8 cellular contexts compared by ENCODE assay signal in genomic region chr15:59688383-59688887, GRCh38. TPM values are rescaled to one million over a fixed set of nuclear protein-coding genes. Genes with fewer than 3 reads are reported as not detected.
A peak's percentile ranks its signal among the peaks of the same experiment; 100 is the strongest.
DNase-seq lines count a peak whose midpoint lies in the region; ATAC-seq and TF ChIP-seq lines count a peak whose summit lies in the region.

No MANE protein-coding gene starts in this region.

- peaks cover 35 to 55% (median 47%) of the 10 kb centered on the region in 4 donors for H3K4me1 ChIP-seq in esophagus muscularis mucosa

- WGBS in esophagus muscularis mucosa: 2% methylated on average over 13 of the region's 19 CpGs

- TF ChIP-seq CTCF in AG09309 (IDR thresholded peaks at IDR 0.05; ENCODE audit: control insufficient read depth, insufficient read depth, low read depth, low read length, missing control alignments) (no peak), GM13976 (IDR thresholded peaks at IDR 0.05; ENCODE audit: borderline replicate concordance, control extremely low read depth, extremely low read depth, insufficient read depth, missing control alignments) (no peak), WI38 (IDR thresholded peaks at IDR 0.05; ENCODE audit: low read depth, low read length) (no peak), esophagus muscularis mucosa (IDR thresholded peaks at IDR 0.05) (no peak), neural cell (IDR thresholded peaks at IDR 0.05; ENCODE audit: poor library complexity, severe bottlenecking) (no peak)

- H3K36me3 ChIP-seq in KOPT-K1 (ENCODE audit: insufficient read depth, low read length) (peaks cover 30% of the 10 kb centered on the region), esophagus muscularis mucosa (peaks cover 0 to 7% (median 3%) of the 10 kb centered on the region in 4 donors), neural cell (ENCODE audit: insufficient read depth, low read length) (no peaks in the 10 kb centered on the region)

- no peaks in the 10 kb centered on the region for H3K9me2 ChIP-seq in neural cell (ENCODE audit: insufficient read depth, low read length)

- H3K4me2 ChIP-seq in neural cell (ENCODE audit: low read length): peak overlapping the region; percentile 97

- H4K20me1 ChIP-seq in neural cell (ENCODE audit: insufficient read depth): no peaks in the 10 kb centered on the region

- peak overlapping the region; percentile 79 for H3K4me3 ChIP-seq in AG09309 (ENCODE audit: control insufficient read depth, low read depth, low read length)
- peak overlapping the region; percentile 96 for H3K4me3 ChIP-seq in WI38 (ENCODE audit: low read depth, low read length)
- H3K4me3 ChIP-seq in esophagus muscularis mucosa: peak overlapping the region; percentile 84 to 96 (median 88)
- peak overlapping the region; percentile 100 for H3K4me3 ChIP-seq in neural cell (ENCODE audit: low read length)

- TF ChIP-seq RAD21 in neural cell (conservative IDR thresholded peaks at IDR 0.05): no peak

- peak overlapping the region; percentile 97 for H3K9ac ChIP-seq in neural cell (ENCODE audit: low read length)

- H3F3A ChIP-seq in neural cell (ENCODE audit: insufficient read depth, low read length, poor library complexity, severe bottlenecking): peaks cover 4% of the 10 kb centered on the region

- intact Hi-C loops in esophagus muscularis mucosa (cut with DNase I): no loop called here

- H2AFZ ChIP-seq in neural cell (ENCODE audit: low read depth, low read length): peak overlapping the region; percentile 87

- in situ Hi-C loops in GM13976 (cut with MboI; ENCODE audit: low sequenced_read_pairs, unreplicated experiment): no loop called here

- ATAC-seq in HG03469 (IDR thresholded peaks at IDR 0.05; ENCODE audit: unreplicated experiment): no peak

- H3K9me3 ChIP-seq in KOPT-K1 (ENCODE audit: insufficient read depth, low read length, poor library complexity, severe bottlenecking) (no peaks in the 10 kb centered on the region), esophagus muscularis mucosa (no peaks in the 10 kb centered on the region), neural cell (ENCODE audit: low read length) (no peaks in the 10 kb centered on the region)

- TF ChIP-seq EP300 in esophagus muscularis mucosa (IDR thresholded peaks at IDR 0.05): no peak
- no peak for TF ChIP-seq EP300 in neural cell (conservative IDR thresholded peaks at IDR 0.05; ENCODE audit: poor library complexity, severe bottlenecking)

- H3K79me2 ChIP-seq in neural cell (replicated peaks; ENCODE audit: insufficient read depth, low read length): peaks cover 52% of the 10 kb centered on the region

- TF ChIP-seq POLR2A in esophagus muscularis mucosa (IDR thresholded peaks at IDR 0.05; ENCODE audit: low read depth): no peak

- H3K27ac ChIP-seq in KOPT-K1 (ENCODE audit: low read depth, low read length, poor library complexity, severe bottlenecking) (peak overlapping the region; percentile 93), esophagus muscularis mucosa (replicated peaks in 1 of 4) (peak overlapping the region; percentile 96 to 99 (median 98)), neural cell (ENCODE audit: low read length) (peak overlapping the region; percentile 84)

- H3K27me3 ChIP-seq in esophagus muscularis mucosa: no peaks in the 10 kb centered on the region
- no peaks in the 10 kb centered on the region for H3K27me3 ChIP-seq in neural cell (ENCODE audit: insufficient read depth, low read depth, low read length)

- DNase-seq in AG09309 (ENCODE audit: low read depth): peak; percentile 48
- DNase-seq in GM13976 (ENCODE audit: low spot score): peak; percentile 13
- no peak for DNase-seq in esophagus muscularis mucosa (ENCODE audit: extremely low spot score)
- DNase-seq in NCI-H1417 treated with DMSO at 0.1 percent for 48 hours (lab: John Stamatoyannopoulos, UW): no peak

TF ChIP-seq in neural cell, 6 proteins besides CTCF, POLR2A, EP300 and RAD21:
- TF ChIP-seq REST (IDR thresholded peaks at IDR 0.05; ENCODE audit: borderline replicate concordance) (no peak), POLR2AphosphoS5 (IDR thresholded peaks at IDR 0.05) (peak; percentile 5)
TF ChIP-seq in neural cell: peak in this region for 1.

RNA-seq across cellular contexts. Expression of gene BNIP2, which starts 0.7 kb away (rescaled TPM):
- total RNA-seq in esophagus muscularis mucosa: 100 to 1,000 TPM; 152 to 270 (median 196) TPM
- 142 and 170 TPM in 2 replicates for polyA plus RNA-seq in neural cell
- polyA minus RNA-seq in neural cell: 102 and 121 TPM in 2 replicates

RNA-seq across cellular contexts. Expression of gene GTF2A2, which starts 31.1 kb away (rescaled TPM):
- 10 to 100 TPM; 48.5 to 56.3 (median 51.3) TPM for total RNA-seq in esophagus muscularis mucosa
- 124 and 171 TPM in 2 replicates for polyA plus RNA-seq in neural cell
- polyA minus RNA-seq in neural cell: 19.2 and 22.9 TPM in 2 replicates

Comparison
In these comparisons a context has a peak if more than half of its experiments do, and no peak if none do; other contexts are left out.
1. DNase-seq: peak in AG09309 (single experiment) and GM13976 (single experiment); none in esophagus muscularis mucosa (single experiment) and NCI-H1417 treated with DMSO at 0.1 percent for 48 hours (single experiment).
2. Peak in every context shown above with its lines, with median percentiles within 50 percentile points of each other: H3K4me3 ChIP-seq and H3K27ac ChIP-seq.